9 cellular contexts compared by ENCODE assay signal in genomic region chr9:107486674-107487520, GRCh38. TPM values are rescaled to one million over a fixed set of nuclear protein-coding genes. Genes with fewer than 3 reads are reported as not detected.
DNase-seq lines count a peak whose midpoint lies in the region; ATAC-seq and TF ChIP-seq lines count a peak whose summit lies in the region.
"Had no signal": no experiment of that assay in that cellular context is flagged by ENCODE, and none has a peak within 500 bp of the region (broad histone marks: within the 10 kb centered on the region; RNA-seq: fewer than 3 reads in every experiment).

No MANE protein-coding gene starts in this region.

- H3K9me3 ChIP-seq in GM23248 (ENCODE audit: low read depth) (no peaks in the 10 kb centered on the region), skeletal muscle tissue (ENCODE audit: control insufficient read depth in 3 of 3, low read length in 3 of 3) (no peaks in the 10 kb centered on the region)
- H3K9me3 ChIP-seq: MG63 had no signal

- peaks cover 24% of the 10 kb centered on the region for H3K4me1 ChIP-seq in GM23248 (ENCODE audit: insufficient read depth)
- H3K4me1 ChIP-seq in skeletal muscle tissue (ENCODE audit: control insufficient read depth in 3 of 3, insufficient read depth in 3 of 3, low read length in 3 of 3) = peaks cover 20 to 32% (median 21%) of the 10 kb centered on the region in 3 donors

- no peak for ATAC-seq in HG02678 (IDR thresholded peaks at IDR 0.05; ENCODE audit: unreplicated experiment)

- peak overlapping the region; percentile 94 for H3K4me2 ChIP-seq in GM23248 (ENCODE audit: unreplicated experiment)

- peaks cover 45% of the 10 kb centered on the region for H3K79me2 ChIP-seq in GM23248 (ENCODE audit: insufficient read depth)

- in situ Hi-C loops in GM23248 (cut with MboI) = loop anchor here (5.0 to 25.0 kb wide), 6 partner anchors 62 to 950 kb away; no protein-coding TSS in a partner anchor
- in situ Hi-C loops in astrocyte of the spinal cord (cut with HindIII; ENCODE audit: low sequenced_read_pairs) = no loop called here

- no peaks in the 10 kb centered on the region for H3K9me2 ChIP-seq in GM23248 (ENCODE audit: insufficient read depth)

- H3K4me3 Mint-ChIP-seq in immature natural killer cell = peak overlapping the region in 3 of 5 donors; percentile 42 to 63 (median 49)

- H3K36me3 Mint-ChIP-seq in immature natural killer cell = no peaks in the 10 kb centered on the region

- no peak overlapping the region for H3K27ac Mint-ChIP-seq in immature natural killer cell

- peaks cover 20 to 23% of the 10 kb centered on the region in 2 donors for H3K4me1 Mint-ChIP-seq in immature natural killer cell

- H3K27ac ChIP-seq in GM23248 (peak overlapping the region; percentile 80; the same call in 1 of the 2 replicates), skeletal muscle tissue (ENCODE audit: low read depth, low read length) (peak overlapping the region; percentile 88)

- H3K36me3 ChIP-seq in GM23248 (ENCODE audit: low read depth) = peaks cover 23% of the 10 kb centered on the region
- H3K36me3 ChIP-seq in skeletal muscle tissue (ENCODE audit: control insufficient read depth in 3 of 3, insufficient read depth in 3 of 3, low read length in 3 of 3) = peaks cover 0 to 9% (median 0%) of the 10 kb centered on the region in 3 donors

- peaks cover 43% of the 10 kb centered on the region for H3F3A ChIP-seq in GM23248 (ENCODE audit: insufficient read depth)

- no peaks in the 10 kb centered on the region for H4K20me1 ChIP-seq in GM23248 (ENCODE audit: insufficient read depth)

- H3K9me3 Mint-ChIP-seq in immature natural killer cell = peaks cover 0 to 2% (median 0%) of the 10 kb centered on the region in 6 donors

- H2AFZ ChIP-seq in GM23248 = no peak overlapping the region

- WGBS in GM23248 (ENCODE audit: low coverage in 1 of 2, low lambda C conversion rate in 2 of 2, missing lambda C conversion rate in 2 of 2), 2 experiments = 17 to 22% methylated on average over 26 to 27 of the region's 31 CpGs

- H3K27me3 Mint-ChIP-seq in immature natural killer cell (ENCODE audit: low read depth in 3 of 3) = peaks cover 9 to 38% (median 13%) of the 10 kb centered on the region in 3 donors

- no peak for TF ChIP-seq CTCF in astrocyte of the spinal cord (IDR thresholded peaks at IDR 0.05; ENCODE audit: low read depth, low read length)

- H3K4me3 ChIP-seq in GM23248 (peak overlapping the region; percentile 82), astrocyte of the spinal cord (ENCODE audit: low read depth, low read length) (peak overlapping the region; percentile 76), skeletal muscle tissue (ENCODE audit: low read length in 3 of 3) (peak overlapping the region; percentile 81 to 88 (median 85))

- H3K9ac ChIP-seq in GM23248 = peak overlapping the region; percentile 96
- peak overlapping the region; percentile 36 to 83 (median 45) for H3K9ac ChIP-seq in skeletal muscle tissue (ENCODE audit: low read depth in 1 of 3, low read length in 3 of 3)

- H3K27me3 ChIP-seq in GM23248 (replicated peaks; ENCODE audit: insufficient read depth) (no peaks in the 10 kb centered on the region), skeletal muscle tissue (ENCODE audit: control insufficient read depth in 3 of 3, insufficient read depth in 3 of 3, low read length in 3 of 3) (no peaks in the 10 kb centered on the region)
- H3K27me3 ChIP-seq: MG63 had no signal

- DNase-seq in GM23248 (peak; percentile 45), astrocyte of the spinal cord (ENCODE audit: low read depth, low spot score) (no peak), immature natural killer cell (no peak), ecto neural progenitor cell (ENCODE audit: low spot score) (no peak), HUDEP-2 (lab: John Stamatoyannopoulos, UW; ENCODE audit: unreplicated experiment in 76 of 76) (no peak), putamen (ENCODE audit: low spot score) (no peak)
- DNase-seq: MG63 had no signal

RNA-seq across cellular contexts. Expression of gene KLF4, which starts 2.7 kb away (rescaled TPM):
- total RNA-seq in GM23248 (2014; rRNA removed; shearing (Covaris generic)) = 28.7 and 38.6 TPM in 2 replicates
- 14.6 and 17.0 TPM in 2 replicates for polyA plus RNA-seq in GM23248 (2016; fragmentation: Nextera tagmentation; extraction: Ambion mirVana)
- 1 to 10 TPM in 1 of 3 donors, under 1 TPM in 2; 0.41 to 2.1 (median 0.67) TPM for polyA plus RNA-seq in immature natural killer cell
- 12.0 TPM for total RNA-seq in skeletal muscle tissue
